In genomic region chr10:91493313-91493712, GRCh38 we compare ENCODE assay signal across 9 cellular contexts.
DNase-seq lines count a peak whose midpoint lies in the region; ATAC-seq, FAIRE-seq and TF ChIP-seq lines count a peak whose summit lies in the region.
"Had no signal": no experiment of that assay in that cellular context is flagged by ENCODE, and none has a peak within 500 bp of the region (broad histone marks: within the 10 kb centered on the region; RNA-seq: fewer than 3 reads in every experiment).

No MANE protein-coding gene starts in this region.

- FAIRE-seq in A204.1 (lab: Jason Lieb, UNC) (peak; percentile 95), islet of Langerhans (lab: Jason Lieb, UNC) (peak; percentile 99)

- no peaks in the 10 kb centered on the region for H3K4me1 ChIP-seq in adrenal gland (replicated peaks in 1 of 2)

- TF ChIP-seq CTCF in adrenal gland (IDR thresholded peaks at IDR 0.05), result peak; percentile 46 to 74 (median 54)

- TF ChIP-seq POLR2A in adrenal gland (IDR thresholded peaks at IDR 0.05), result no peak

- WGBS in adrenal gland, 4 donors, result 21 to 32% (median 28%) methylated on average over 2 of the region's 2 CpGs

- ATAC-seq in HG03571 (IDR thresholded peaks at IDR 0.05; ENCODE audit: unreplicated experiment), result no peak
- ATAC-seq: left cardiac atrium had no signal

- H3K36me3 ChIP-seq in adrenal gland (replicated peaks in 1 of 2), result no peaks in the 10 kb centered on the region

- H3K27me3 ChIP-seq in adrenal gland, result no peaks in the 10 kb centered on the region

- peak; percentile 20 for DNase-seq in HPDE6-E6E7 (ENCODE audit: extremely low spot score)
- DNase-seq in adrenal gland, result no peak
- no peak for DNase-seq in C1 segment of cervical spinal cord (lab: John Stamatoyannopoulos, UW)
- DNase-seq in GDM1 (lab: John Stamatoyannopoulos, UW), result no peak
- DNase-seq in NCI-H187 (lab: John Stamatoyannopoulos, UW), result no peak
- DNase-seq: left cardiac atrium had no signal

- H3K27ac ChIP-seq in adrenal gland, result no peak overlapping the region

- intact Hi-C loops in adrenal gland (cut with DNase I), result loop anchor here in 1 of 2 donors (5.0 to 10.0 kb wide), 2 partner anchors 144 to 201 kb away; no protein-coding TSS in a partner anchor

- H3K9me3 ChIP-seq in adrenal gland (replicated peaks in 1 of 3), result no peaks in the 10 kb centered on the region

- no peak overlapping the region for H3K4me3 ChIP-seq in adrenal gland
